In genomic region chr14:100067971-100068959, GRCh38 we compare ENCODE assay signal across 1 cellular context.
TF ChIP-seq lines count a peak whose summit lies in the region.

No MANE protein-coding gene starts in this region.

TF ChIP-seq in K562, 482 proteins besides CTCF, POLR2A, EP300 and RAD21 (continued from another document and continues in another):
- TF ChIP-seq ARID3B (CRISPR knock-in tag; IDR thresholded peaks at IDR 0.05; ENCODE audit: borderline replicate concordance) (no peak), KAT8 (IDR thresholded peaks at IDR 0.05; ENCODE audit: low read depth) (no peak), ZNF444 (CRISPR knock-in tag; IDR thresholded peaks at IDR 0.05) (no peak), NR1H2 (CRISPR knock-in tag; IDR thresholded peaks at IDR 0.05) (no peak), ZNF518B (CRISPR knock-in tag; IDR thresholded peaks at IDR 0.05) (no peak), YBX1 (IDR thresholded peaks at IDR 0.05) (no peak), ESRRA (IDR thresholded peaks at IDR 0.05; ENCODE audit: borderline replicate concordance, low read depth) (peak; percentile 16; the same call in 1 of the 2 replicates), POLR3A (IDR thresholded peaks at IDR 0.05; ENCODE audit: borderline replicate concordance, extremely low read depth, insufficient read depth, insufficient read length) (no peak), RFX1 (IDR thresholded peaks at IDR 0.05) (no peak), MCM2 (IDR thresholded peaks at IDR 0.05; ENCODE audit: low read depth) (no peak), OTX1 (CRISPR knock-in tag; IDR thresholded peaks at IDR 0.05) (no peak), CLOCK (CRISPR knock-in tag; IDR thresholded peaks at IDR 0.05; ENCODE audit: borderline replicate concordance) (no peak), THAP7 (CRISPR knock-in tag; IDR thresholded peaks at IDR 0.05) (no peak), ZNF507 (tag; conservative IDR thresholded peaks at IDR 0.05) (no peak), CREB3L1 (IDR thresholded peaks at IDR 0.05; ENCODE audit: borderline replicate concordance, low read depth) (no peak; the same call in 1 of the 2 replicates), ID3 (CRISPR knock-in tag; IDR thresholded peaks at IDR 0.05) (no peak), ID3 (tag; IDR thresholded peaks at IDR 0.05) (peak; percentile 42; the same call in 1 of the 2 replicates), PML (IDR thresholded peaks at IDR 0.05; ENCODE audit: low read length) (no peak), ELK3 (CRISPR knock-in tag; IDR thresholded peaks at IDR 0.05) (no peak), HDAC6 (IDR thresholded peaks at IDR 0.05; ENCODE audit: low read depth, low read length) (no peak), CGGBP1 (CRISPR knock-in tag; IDR thresholded peaks at IDR 0.05) (no peak), CAMTA2 (CRISPR knock-in tag; conservative IDR thresholded peaks at IDR 0.05) (no peak), ELK1 (CRISPR knock-in tag; IDR thresholded peaks at IDR 0.05) (no peak), ZNF586 (CRISPR knock-in tag; conservative IDR thresholded peaks at IDR 0.05) (no peak), ZBTB34 (CRISPR knock-in tag; IDR thresholded peaks at IDR 0.05) (no peak), RUNX1 (IDR thresholded peaks at IDR 0.05; ENCODE audit: low read depth) (no peak), TEAD2 (tag; IDR thresholded peaks at IDR 0.05) (peak; percentile 5; the same call in 1 of the 2 replicates), ZNF3 (CRISPR knock-in tag; IDR thresholded peaks at IDR 0.05) (no peak), PHF20 (IDR thresholded peaks at IDR 0.05; ENCODE audit: partially characterized antibody) (peak; percentile 27), SP2 (IDR thresholded peaks at IDR 0.05; ENCODE audit: extremely low read depth, low read depth, low read length, poor library complexity, severe bottlenecking) (no peak), ELF4 (CRISPR knock-in tag; IDR thresholded peaks at IDR 0.05) (peak; percentile 64; the same call in 1 of the 2 replicates), TSC22D4 (tag; IDR thresholded peaks at IDR 0.05) (no peak), KAT2B (IDR thresholded peaks at IDR 0.05; ENCODE audit: low read depth, low read length) (no peak), TRIM25 (IDR thresholded peaks at IDR 0.05; ENCODE audit: borderline replicate concordance) (no peak), JUNB (CRISPR knock-in tag; conservative IDR thresholded peaks at IDR 0.05) (no peak), TAF15 (IDR thresholded peaks at IDR 0.05; ENCODE audit: low read depth, low read length) (no peak), ZKSCAN3 (CRISPR knock-in tag; IDR thresholded peaks at IDR 0.05) (no peak), ZNF354B (CRISPR knock-in tag; IDR thresholded peaks at IDR 0.05) (no peak), RAD51 (IDR thresholded peaks at IDR 0.05; ENCODE audit: borderline replicate concordance, low read depth) (peak; percentile 38; the same call in 1 of the 2 replicates), ZKSCAN8 (CRISPR knock-in tag; IDR thresholded peaks at IDR 0.05) (peak; percentile 33; the same call in 1 of the 2 replicates), NR2C2 (CRISPR knock-in tag; IDR thresholded peaks at IDR 0.05) (peak; percentile 48; the same call in 1 of the 2 replicates), NR2C2 (tag; IDR thresholded peaks at IDR 0.05) (peak; percentile 80), ZNF140 (CRISPR knock-in tag; IDR thresholded peaks at IDR 0.05) (no peak), TEAD1 (CRISPR knock-in tag; IDR thresholded peaks at IDR 0.05) (no peak), ILF3 (IDR thresholded peaks at IDR 0.05; ENCODE audit: borderline replicate concordance) (no peak), SMAD3 (CRISPR knock-in tag; conservative IDR thresholded peaks at IDR 0.05) (no peak), FOXP4 (CRISPR knock-in tag; IDR thresholded peaks at IDR 0.05; ENCODE audit: borderline replicate concordance) (no peak), IRF2 (CRISPR knock-in tag; IDR thresholded peaks at IDR 0.05) (no peak), PCBP1 (IDR thresholded peaks at IDR 0.05; ENCODE audit: low read depth, low read length, poor library complexity, severe bottlenecking) (no peak), HSF4 (CRISPR knock-in tag; IDR thresholded peaks at IDR 0.05; ENCODE audit: borderline replicate concordance) (no peak), ELF1 (tag; IDR thresholded peaks at IDR 0.05) (peak; percentile 81)
